1 cellular context compared by ENCODE assay signal in the genomic region with DNA sequence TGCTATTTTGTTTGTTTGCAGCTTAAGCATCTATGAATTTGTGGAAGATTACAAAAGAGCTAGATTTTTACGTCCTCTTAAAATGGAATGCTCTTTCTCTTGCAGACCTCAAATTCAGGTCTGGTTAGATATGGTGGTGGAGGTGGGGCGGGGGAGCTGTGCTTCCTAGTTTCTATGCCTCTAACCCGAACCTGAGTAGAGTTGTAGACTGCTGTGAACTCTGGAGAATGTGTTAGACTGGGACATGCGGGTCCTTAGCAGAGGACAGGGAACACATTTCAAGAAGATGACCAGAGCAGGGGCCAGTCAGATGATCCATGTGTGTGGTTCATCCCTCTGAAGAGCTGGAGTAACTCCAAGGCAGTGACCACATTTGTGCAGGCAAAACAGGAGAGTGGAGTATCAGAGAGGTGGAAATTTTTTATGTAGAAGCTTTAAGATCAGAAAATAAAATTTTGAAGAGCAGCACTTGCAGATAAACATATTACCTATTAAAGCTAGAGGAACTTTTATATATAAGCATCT.
TF ChIP-seq lines count a peak whose summit lies in the region.

No MANE protein-coding gene starts in this region.

TF ChIP-seq in GM23338, 12 proteins besides CTCF, POLR2A, EP300 and RAD21 (continued from another document):
- no peak for TF ChIP-seq ZNF114 (CRISPR knock-in tag; IDR thresholded peaks at IDR 0.05)
- TF ChIP-seq EZH2phosphoT487 (IDR thresholded peaks at IDR 0.05; ENCODE audit: unreplicated experiment) = no peak
- no peak for TF ChIP-seq STAT1 (IDR thresholded peaks at IDR 0.05; ENCODE audit: unreplicated experiment)
